In the genomic region with DNA sequence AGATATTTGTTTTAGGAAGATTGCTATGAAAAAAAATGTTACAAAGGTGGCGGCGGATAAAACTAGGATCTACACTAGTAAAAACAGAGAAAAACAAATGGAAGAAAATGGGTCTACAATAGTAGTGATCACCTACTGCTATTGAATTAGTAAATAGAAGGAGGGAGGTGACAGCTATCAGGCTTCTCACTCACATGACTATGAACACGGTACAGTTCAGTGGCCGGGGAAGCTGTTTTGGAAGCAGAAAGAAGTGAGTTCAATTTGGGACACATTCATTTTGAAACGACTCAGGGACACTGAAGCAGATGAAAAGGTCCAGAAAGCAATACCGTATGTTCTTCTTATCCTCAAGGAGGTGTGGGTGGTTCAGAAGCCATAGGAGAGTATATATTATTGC, we compare ENCODE assay signal across 16 cellular contexts.
DNase-seq lines count a peak whose midpoint lies in the region; ATAC-seq, FAIRE-seq and TF ChIP-seq lines count a peak whose summit lies in the region.
"Had no signal": no experiment of that assay in that cellular context is flagged by ENCODE, and none has a peak within 500 bp of the region (broad histone marks: within the 10 kb centered on the region; RNA-seq: fewer than 3 reads in every experiment).

No MANE protein-coding gene starts in this region.

- intact Hi-C loops in heart left ventricle (cut with DNase I), result no loop called here
- intact Hi-C loops in left cardiac atrium (cut with DNase I), result no loop called here
- intact Hi-C loops in left ventricle myocardium superior (cut with micrococcal nuclease), result no loop called here

- no peaks in the 10 kb centered on the region for H3K9me3 ChIP-seq in heart left ventricle

- no peak overlapping the region for H3K27ac ChIP-seq in heart left ventricle

- FAIRE-seq in H54 (lab: Jason Lieb, UNC), result peak; percentile 45
- FAIRE-seq: GM12891 had no signal

- H3K36me3 ChIP-seq in heart left ventricle, result no peaks in the 10 kb centered on the region

- no peak overlapping the region for H3K4me3 ChIP-seq in heart left ventricle

- peaks cover 0 to 27% (median 7%) of the 10 kb centered on the region in 12 donors for H3K4me1 ChIP-seq in heart left ventricle

- WGBS in heart left ventricle, 4 donors, result 65 to 72% (median 67%) methylated on average over 6 of the region's 6 CpGs

- TF ChIP-seq CTCF in heart left ventricle (IDR thresholded peaks at IDR 0.05), result no peak

- no peaks in the 10 kb centered on the region for H3K27me3 ChIP-seq in heart left ventricle

- no peak for TF ChIP-seq POLR2A in heart left ventricle (IDR thresholded peaks at IDR 0.05)
- TF ChIP-seq POLR2A in H54 (IDR thresholded peaks at IDR 0.05; ENCODE audit: low read depth, low read length), result no peak

- DNase-seq in heart left ventricle, result no peak
- DNase-seq in left cardiac atrium, result no peak
- DNase-seq in H54 (ENCODE audit: insufficient read length, low spot score), result no peak
- no peak for DNase-seq in left ventricle myocardium superior
- DNase-seq in activated gamma-delta T cell (lab: John Stamatoyannopoulos, UW), result no peak
- DNase-seq in activated gamma-delta T cell treated with Interleukin-2 at 50 U/mL for 16 hours, result no peak
- DNase-seq: Calu3; CD4-positive, alpha-beta memory T cell; COR-L47; DMS53; DMS79 treated with DMSO at 0.1 percent for 48 hours; GF-D8; GOT3; H7; HCEC 1CT had no signal

- peak in 3 of 4 donors; percentile 51 to 58 (median 56) for ATAC-seq in heart left ventricle
- no peak for ATAC-seq in left cardiac atrium
- ATAC-seq in left ventricle myocardium superior, result peak; percentile 76

Comparison
In these comparisons a context has a peak if more than half of its experiments do, and no peak if none do; other contexts are left out.
1. ATAC-seq: peak in heart left ventricle (3 of 4) and left ventricle myocardium superior (single experiment); none in left cardiac atrium (0 of 2).